Comparison of ENCODE assay signal across 8 cellular contexts in the genomic region with DNA sequence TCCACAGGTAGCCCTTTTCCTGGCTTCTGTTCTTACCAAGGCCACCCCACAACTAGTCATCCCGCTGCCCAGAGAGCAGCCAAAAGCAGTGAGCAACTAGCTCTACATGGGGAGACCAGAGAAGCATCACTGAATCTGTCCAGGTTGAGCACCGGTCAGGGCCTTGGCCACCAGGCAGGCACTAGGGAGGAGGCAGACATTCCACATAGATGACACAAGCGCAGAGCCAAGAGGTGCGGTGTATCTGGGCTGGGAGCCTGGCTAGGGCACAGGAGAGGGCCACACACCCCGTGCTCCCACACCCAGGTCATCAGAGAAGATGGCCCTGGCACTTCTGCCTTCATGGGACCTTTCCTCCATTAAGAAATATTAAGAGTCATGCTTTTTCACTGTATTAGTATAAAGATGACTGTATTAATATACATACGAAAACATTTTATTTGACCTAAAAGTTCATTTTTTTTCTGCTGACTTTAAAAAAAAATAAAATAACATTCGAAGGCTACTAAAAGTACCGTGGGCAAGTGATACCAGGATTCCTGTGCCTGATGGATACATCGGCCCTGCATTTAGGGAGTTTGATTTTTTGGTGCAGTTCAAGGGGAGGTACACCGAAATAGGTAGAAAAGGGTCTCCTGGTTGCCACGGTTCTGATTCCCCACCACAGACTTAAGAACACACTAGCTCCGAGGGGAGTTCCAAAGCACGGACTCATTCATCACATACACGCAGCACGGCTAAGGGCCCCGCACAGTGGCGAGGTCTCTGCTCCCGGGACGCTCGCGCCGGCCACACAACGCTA. TPM values are rescaled to one million over a fixed set of nuclear protein-coding genes. Genes with fewer than 3 reads are reported as not detected.
DNase-seq lines count a peak whose midpoint lies in the region; ATAC-seq and TF ChIP-seq lines count a peak whose summit lies in the region.

No MANE protein-coding gene starts in this region.

- no peaks in the 10 kb centered on the region for H3K9me3 Mint-ChIP-seq in natural killer cell

- DNase-seq in AG09309 (ENCODE audit: low read depth) (no peak), H4 (ENCODE audit: low spot score) (peak; percentile 22), SW480 (ENCODE audit: low spot score) (peak; percentile 78), epithelial cell of prostate (ENCODE audit: low read depth, low spot score) (no peak), natural killer cell (no peak), SKM-1 (lab: John Stamatoyannopoulos, UW; ENCODE audit: unreplicated experiment) (no peak), NCI-H128 (lab: John Stamatoyannopoulos, UW; ENCODE audit: unreplicated experiment) (no peak), DMS79 treated with DMSO at 0.1 percent for 48 hours (lab: John Stamatoyannopoulos, UW) (no peak)

- H3K4me1 Mint-ChIP-seq in natural killer cell: peaks cover 48 to 55% of the 10 kb centered on the region in 2 donors

- H3K4me3 Mint-ChIP-seq in natural killer cell: peak overlapping the region; percentile 88

- peak overlapping the region; percentile 81 for H3K27ac ChIP-seq in epithelial cell of prostate

- peak in 1 of 3 donors; percentile 7 for ATAC-seq in natural killer cell

- peak overlapping the region; percentile 63 to 90 for H3K27ac Mint-ChIP-seq in natural killer cell

- TF ChIP-seq CTCF in AG09309 (IDR thresholded peaks at IDR 0.05; ENCODE audit: control insufficient read depth, insufficient read depth, low read depth, low read length, missing control alignments): no peak
- no peak for TF ChIP-seq CTCF in natural killer cell (IDR thresholded peaks at IDR 0.05)

- H3K27me3 Mint-ChIP-seq in natural killer cell (ENCODE audit: low read depth in 2 of 2): no peaks in the 10 kb centered on the region

- peak overlapping the region; percentile 64 for H3K4me3 ChIP-seq in AG09309 (ENCODE audit: control insufficient read depth, low read depth, low read length)

- H3K36me3 Mint-ChIP-seq in natural killer cell: no peaks in the 10 kb centered on the region

- intact Hi-C loops in natural killer cell (cut with micrococcal nuclease): loop anchor here (5.0 to 10.0 kb wide), 3 partner anchors 171 to 356 kb away; a partner anchor contains a TSS

RNA-seq across cellular contexts. Expression of a gene that starts 1.2 kb away (rescaled TPM):
- 19.1 TPM in 2 replicates for total RNA-seq in H4 (2014; rRNA removed; shearing (Covaris generic))
- total RNA-seq in natural killer cell: 10 to 100 TPM; 27.5 to 44.1 (median 41.3) TPM

RNA-seq across cellular contexts. Expression of a gene that starts 10.1 kb away (rescaled TPM):
- total RNA-seq in H4 (2014; rRNA removed; shearing (Covaris generic)): not detected in 2 replicates
- total RNA-seq in natural killer cell: not detected

RNA-seq across cellular contexts. Expression of a gene that starts 23.4 kb away (rescaled TPM):
- 6.2 and 8.9 TPM in 2 replicates for total RNA-seq in H4 (2014; rRNA removed; shearing (Covaris generic))
- 10 to 100 TPM; 47.6 to 51.6 (median 47.7) TPM for total RNA-seq in natural killer cell

RNA-seq across cellular contexts. Expression of a gene that starts 29.1 kb away (rescaled TPM):
- total RNA-seq in H4 (2014; rRNA removed; shearing (Covaris generic)): not detected in 2 replicates
- total RNA-seq in natural killer cell: not detected

RNA-seq across cellular contexts. Expression of a gene that starts 57.5 kb away (rescaled TPM):
- 75.0 and 77.8 TPM in 2 replicates for total RNA-seq in H4 (2014; rRNA removed; shearing (Covaris generic))
- 10 to 100 TPM; 24.8 to 29.6 (median 26.9) TPM for total RNA-seq in natural killer cell

Comparison
In these comparisons a context has a peak if more than half of its experiments do, and no peak if none do; other contexts are left out.
1. DNase-seq: peak in H4 (single experiment) and SW480 (single experiment); none in AG09309 (single experiment), epithelial cell of prostate (single experiment), natural killer cell (single experiment), SKM-1 (single experiment), NCI-H128 (single experiment) and DMS79 treated with DMSO at 0.1 percent for 48 hours (single experiment).